ENCODE assay signal across 21 cellular contexts in the genomic region with DNA sequence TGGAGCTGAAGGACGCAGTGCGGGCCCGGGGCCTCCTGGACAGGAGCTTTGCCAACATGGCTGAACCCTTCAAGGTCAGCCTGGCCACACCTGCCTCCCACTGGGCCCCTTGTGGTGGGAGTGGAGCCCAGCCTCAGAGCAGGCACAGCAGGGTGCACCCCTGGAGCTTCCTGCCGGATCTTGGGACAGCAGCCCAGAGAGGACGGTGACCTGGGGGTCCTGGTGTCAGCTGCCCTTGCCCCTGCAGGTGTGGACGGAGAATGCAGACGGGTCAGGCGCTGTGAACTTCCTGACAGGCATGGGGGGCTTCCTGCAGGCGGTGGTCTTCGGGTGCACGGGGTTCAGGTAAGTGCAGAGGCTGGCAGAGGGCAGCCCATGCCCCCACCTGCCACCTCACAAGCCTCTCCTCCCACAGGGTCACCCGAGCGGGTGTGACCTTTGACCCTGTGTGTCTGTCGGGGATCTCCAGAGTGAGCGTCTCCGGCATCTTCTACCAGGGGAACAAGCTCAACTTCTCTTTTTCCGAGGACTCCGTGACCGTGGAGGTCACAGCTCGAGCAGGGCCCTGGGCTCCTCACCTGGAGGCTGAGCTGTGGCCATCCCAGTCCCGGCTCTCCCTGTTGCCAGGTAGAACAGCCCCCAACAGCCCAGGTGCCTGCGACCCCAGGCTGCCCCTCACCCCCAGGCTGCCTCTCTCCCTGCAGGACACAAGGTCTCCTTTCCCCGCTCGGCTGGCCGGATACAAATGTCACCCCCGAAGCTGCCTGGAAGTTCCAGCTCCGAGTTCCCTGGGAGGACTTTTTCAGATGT. TPM values are rescaled to one million over a fixed set of nuclear protein-coding genes. Genes with fewer than 3 reads are reported as not detected.
DNase-seq lines count a peak whose midpoint lies in the region; ATAC-seq and TF ChIP-seq lines count a peak whose summit lies in the region.
"Had no signal": no experiment of that assay in that cellular context is flagged by ENCODE, and none has a peak within 500 bp of the region (broad histone marks: within the 10 kb centered on the region; RNA-seq: fewer than 3 reads in every experiment).

No MANE protein-coding gene starts in this region.

- H3K9me3 Mint-ChIP-seq in stimulated activated naive CD8-positive, alpha-beta T cell treated with anti-CD3 and anti-CD28 coated beads, Interleukin-15, amount 100 ng/mL, for 72 hours, result no peaks in the 10 kb centered on the region
- H3K9me3 Mint-ChIP-seq: activated naive CD4-positive, alpha-beta T cell treated with anti-CD3 and anti-CD28 coated beads for 36 hours had no signal

- H3K27me3 ChIP-seq in right cardiac atrium (ENCODE audit: control insufficient read depth, insufficient read depth), result no peaks in the 10 kb centered on the region
- H3K27me3 ChIP-seq: colonic mucosa had no signal

- peak overlapping the region; percentile 9 to 61 for H3K4me3 Mint-ChIP-seq in stimulated activated naive CD8-positive, alpha-beta T cell treated with anti-CD3 and anti-CD28 coated beads, Interleukin-15, amount 100 ng/mL, for 72 hours
- H3K4me3 Mint-ChIP-seq: activated naive CD4-positive, alpha-beta T cell treated with anti-CD3 and anti-CD28 coated beads for 36 hours had no signal

- no peak for TF ChIP-seq CTCF in foreskin fibroblast (IDR thresholded peaks at IDR 0.05; ENCODE audit: low read depth, low read length)

- ATAC-seq in stimulated activated naive CD8-positive, alpha-beta T cell treated with anti-CD3 and anti-CD28 coated beads, Interleukin-15, amount 100 ng/mL, for 72 hours, result no peak
- no peak for ATAC-seq in stimulated activated naive CD8-positive, alpha-beta T cell treated with anti-CD3 and anti-CD28 coated beads, Interleukin-15, Interleukin-2, amounts not matched to agents 100 U/mL and 50 U/mL, for 24 hours
- no peak for ATAC-seq in right cardiac atrium
- no peak for ATAC-seq in HG03196 (IDR thresholded peaks at IDR 0.05; ENCODE audit: unreplicated experiment)
- ATAC-seq: foreskin keratinocyte had no signal

- H3K4me1 Mint-ChIP-seq in stimulated activated naive CD8-positive, alpha-beta T cell treated with anti-CD3 and anti-CD28 coated beads, Interleukin-15, amount 100 ng/mL, for 72 hours, result peaks cover 97% of the 10 kb centered on the region

- H3K4me3 ChIP-seq in right cardiac atrium (ENCODE audit: low read length) (no peak overlapping the region), foreskin fibroblast (ENCODE audit: low read depth in 1 of 2, low read length in 2 of 2) (no peak overlapping the region)
- H3K4me3 ChIP-seq: colonic mucosa, HAP-1 had no signal

- H3K27me3 Mint-ChIP-seq in stimulated activated naive CD8-positive, alpha-beta T cell treated with anti-CD3 and anti-CD28 coated beads, Interleukin-15, amount 100 ng/mL, for 72 hours, result no peaks in the 10 kb centered on the region

- DNase-seq in stimulated activated naive CD8-positive, alpha-beta T cell treated with anti-CD3 and anti-CD28 coated beads, Interleukin-15, amount 100 ng/mL, for 72 hours, result no peak
- no peak for DNase-seq in stimulated activated naive CD8-positive, alpha-beta T cell treated with anti-CD3 and anti-CD28 coated beads, Interleukin-15, Interleukin-2, amounts not matched to agents 100 U/mL and 50 U/mL, for 24 hours
- DNase-seq in right cardiac atrium (peak in 2 of 3 donors; percentile 49 to 50), foreskin fibroblast (no peak), SKM-1 (lab: John Stamatoyannopoulos, UW; ENCODE audit: unreplicated experiment) (no peak)
- DNase-seq: activated naive CD4-positive, alpha-beta T cell treated with anti-CD3 and anti-CD28 coated beads for 36 hours; colonic mucosa; DND-41; foreskin keratinocyte; NCI-H1048; NCI-H2081; NCI-H510A; SHP77 treated with DMSO at 0.1 percent for 48 hours; stimulated activated CD4-positive, alpha-beta T cell treated with anti-CD3 and anti-CD28 coated beads, Interleukin-2, amount 100 ng/mL, for 24 hours had no signal

- H3K9me3 ChIP-seq in right cardiac atrium (ENCODE audit: control insufficient read depth, low read length), result no peaks in the 10 kb centered on the region
- H3K9me3 ChIP-seq: colonic mucosa, HAP-1, neutrophil had no signal

- WGBS in right cardiac atrium, result 89% methylated on average over 27 of the region's 27 CpGs

- H3K4me1 ChIP-seq in right cardiac atrium (ENCODE audit: control insufficient read depth, insufficient read depth, low read length), result no peaks in the 10 kb centered on the region
- H3K4me1 ChIP-seq: foreskin keratinocyte had no signal

- H3K27ac Mint-ChIP-seq in stimulated activated naive CD8-positive, alpha-beta T cell treated with anti-CD3 and anti-CD28 coated beads, Interleukin-15, amount 100 ng/mL, for 72 hours, result peak overlapping the region in 1 of 2 donors; percentile 78
- H3K27ac Mint-ChIP-seq: activated naive CD4-positive, alpha-beta T cell treated with anti-CD3 and anti-CD28 coated beads for 36 hours had no signal

- intact Hi-C loops in right cardiac atrium (cut with DNase I), result no loop called here

- H3K27ac ChIP-seq in right cardiac atrium (ENCODE audit: low read length), result no peak overlapping the region
- H3K27ac ChIP-seq: colonic mucosa, foreskin keratinocyte, VCaP had no signal

RNA-seq across cellular contexts. Expression of a gene that starts 5.1 kb away (rescaled TPM):
- total RNA-seq in right cardiac atrium, result 10 to 100 TPM in 3 of 4 donors, 1 to 10 TPM in 1; 9.9 to 15.8 (median 11.9) TPM
- polyA plus RNA-seq in right cardiac atrium, result 18.7 TPM

RNA-seq across cellular contexts. Expression of a gene that starts 5.3 kb away (rescaled TPM):
- total RNA-seq in right cardiac atrium, result not detected
- polyA plus RNA-seq in right cardiac atrium, result not detected
- total RNA-seq: activated naive CD4-positive, alpha-beta T cell treated with anti-CD3 and anti-CD28 coated beads for 36 hours; colonic mucosa; foreskin keratinocyte; mucosa of gallbladder; subcutaneous adipose tissue; T-helper 1 cell treated with Interleukin-12 subunit alpha and Interleukin-12 subunit beta and Interleukin-4 antibody, amounts not matched to agents 30 ng/mL and 1 ng/mL, for 36 hours had no signal
- polyA plus RNA-seq: foreskin keratinocyte had no signal

RNA-seq across cellular contexts. Expression of a gene that starts 13.6 kb away (rescaled TPM):
- total RNA-seq in right cardiac atrium, result 100 to 1,000 TPM; 180 to 290 (median 240) TPM
- 393 TPM for polyA plus RNA-seq in right cardiac atrium

RNA-seq across cellular contexts. Expression of a gene that starts 15.8 kb away (rescaled TPM):
- under 1 TPM in 2 of 4 donors, not detected in 2; 0.11 to 0.24 TPM for total RNA-seq in right cardiac atrium
- polyA plus RNA-seq in right cardiac atrium, result 0.02 TPM
- total RNA-seq: foreskin keratinocyte had no signal
- polyA plus RNA-seq: foreskin keratinocyte had no signal

RNA-seq across cellular contexts. Expression of a gene that starts 19.8 kb away (rescaled TPM):
- total RNA-seq in right cardiac atrium, result 100 to 1,000 TPM in 3 of 4 donors, 10 to 100 TPM in 1; 85.0 to 169 (median 116) TPM
- 235 TPM for polyA plus RNA-seq in right cardiac atrium

Comparison
In these comparisons a context has a peak if more than half of its experiments do, and no peak if none do; other contexts are left out.
1. DNase-seq: peak in right cardiac atrium (2 of 3); none in stimulated activated naive CD8-positive, alpha-beta T cell treated with anti-CD3 and anti-CD28 coated beads, Interleukin-15, amount 100 ng/mL, for 72 hours (0 of 2), stimulated activated naive CD8-positive, alpha-beta T cell treated with anti-CD3 and anti-CD28 coated beads, Interleukin-15, Interleukin-2, amounts not matched to agents 100 U/mL and 50 U/mL, for 24 hours (single experiment), foreskin fibroblast (0 of 2) and SKM-1 (single experiment).